In the genomic region with DNA sequence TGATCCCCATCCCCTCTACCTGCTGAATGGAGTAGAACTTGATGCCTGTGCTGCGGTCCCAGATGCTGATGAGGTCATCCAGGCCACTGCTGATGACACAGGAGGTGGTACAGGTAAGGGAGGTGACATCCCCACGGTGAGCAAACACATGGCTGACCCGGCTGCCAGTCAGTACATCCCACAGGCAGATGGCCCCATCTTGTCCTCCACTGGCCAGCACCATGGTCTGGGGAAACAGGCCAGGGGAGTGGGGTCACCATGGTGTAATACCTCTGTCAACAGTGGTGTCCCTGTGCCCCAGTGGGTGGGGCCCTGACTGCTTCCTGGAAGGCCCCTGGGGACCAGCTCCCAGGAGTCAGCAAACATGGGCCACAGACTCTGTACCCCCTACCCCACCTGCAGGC, we compare ENCODE assay signal across 18 cellular contexts. TPM values are rescaled to one million over a fixed set of nuclear protein-coding genes. Genes with fewer than 3 reads are reported as not detected.
DNase-seq lines count a peak whose midpoint lies in the region; ATAC-seq and TF ChIP-seq lines count a peak whose summit lies in the region.
"Had no signal": no experiment of that assay in that cellular context is flagged by ENCODE, and none has a peak within 500 bp of the region (broad histone marks: within the 10 kb centered on the region; RNA-seq: fewer than 3 reads in every experiment).

No MANE protein-coding gene starts in this region.

- no peaks in the 10 kb centered on the region for H3K27me3 Mint-ChIP-seq in activated CD4-positive, alpha-beta memory T cell treated with anti-CD3 and anti-CD28 coated beads, Interleukin-2, amount 10 ng/mL, durations not matched to agents 7 days and 5 days
- H3K27me3 Mint-ChIP-seq: activated CD4-positive, alpha-beta T cell treated with anti-CD3 and anti-CD28 coated beads, Interleukin-2, amount 10 ng/mL, durations not matched to agents 7 days and 5 days; T-cell had no signal

- CTCF ChIA-PET in RWPE1 (lab: Yijun Ruan, JAX) = no interaction called here
- CTCF ChIA-PET in activated CD4-positive, alpha-beta memory T cell treated with anti-CD3 and anti-CD28 coated beads, Interleukin-2, amount 10 ng/mL, durations not matched to agents 7 days and 5 days (lab: Charles Lee) = no interaction called here

- H3K9me3 Mint-ChIP-seq in activated CD4-positive, alpha-beta memory T cell treated with anti-CD3 and anti-CD28 coated beads, Interleukin-2, amount 10 ng/mL, durations not matched to agents 7 days and 5 days = no peaks in the 10 kb centered on the region
- H3K9me3 Mint-ChIP-seq: activated CD4-positive, alpha-beta T cell treated with anti-CD3 and anti-CD28 coated beads, Interleukin-2, amount 10 ng/mL, durations not matched to agents 7 days and 5 days; T-cell had no signal

- H3K27ac ChIP-seq in RWPE1 (peak overlapping the region; percentile 52), layer of hippocampus (ENCODE audit: low read depth, low read length) (peak overlapping the region; percentile 72), substantia nigra (ENCODE audit: low read depth, low read length, poor library complexity, severe bottlenecking) (peak overlapping the region; percentile 74), gastrocnemius medialis (no peak overlapping the region)
- H3K27ac ChIP-seq: brain microvascular endothelial cell, heart right ventricle, PC-9, tibial artery had no signal

- DNase-seq in GM10266 (ENCODE audit: extremely low spot score) = peak; percentile 31
- no peak for DNase-seq in RWPE1 (ENCODE audit: low spot score)
- no peak for DNase-seq in substantia nigra (lab: John Stamatoyannopoulos, UW)
- DNase-seq in activated CD4-positive, alpha-beta memory T cell treated with anti-CD3 and anti-CD28 coated beads, Interleukin-2, amount 10 ng/mL, durations not matched to agents 7 days and 5 days = no peak
- no peak for DNase-seq in left colon
- DNase-seq in gastrocnemius medialis = no peak
- DNase-seq: activated CD4-positive, alpha-beta T cell treated with anti-CD3 and anti-CD28 coated beads, Interleukin-2, amount 10 ng/mL, durations not matched to agents 7 days and 5 days; activated effector memory CD4-positive, alpha-beta T cell treated with Interleukin-2 at 50 U/mL for 16 hours; brain microvascular endothelial cell; EL; NCI-H1436; PC-9; SIG-M5; T-cell; tibial artery had no signal

- no peak for TF ChIP-seq POLR2A in gastrocnemius medialis (IDR thresholded peaks at IDR 0.05)

- no peak overlapping the region for H3K27ac Mint-ChIP-seq in activated CD4-positive, alpha-beta memory T cell treated with anti-CD3 and anti-CD28 coated beads, Interleukin-2, amount 10 ng/mL, durations not matched to agents 7 days and 5 days
- H3K27ac Mint-ChIP-seq: activated CD4-positive, alpha-beta T cell treated with anti-CD3 and anti-CD28 coated beads, Interleukin-2, amount 10 ng/mL, durations not matched to agents 7 days and 5 days; T-cell had no signal

- no peak for TF ChIP-seq CTCF in GM10266 (IDR thresholded peaks at IDR 0.05; ENCODE audit: control insufficient read depth, insufficient read depth, low read depth, missing control alignments)
- no peak for TF ChIP-seq CTCF in RWPE1 (conservative IDR thresholded peaks at IDR 0.05; ENCODE audit: low read depth)
- no peak for TF ChIP-seq CTCF in gastrocnemius medialis (IDR thresholded peaks at IDR 0.05 in 4 of 5, conservative IDR thresholded peaks at IDR 0.05 in 1 of 5)

- in situ Hi-C loops in gastrocnemius medialis (cut with MboI; ENCODE audit: low sequenced_read_pairs in 4 of 4) = no loop called here

- peaks cover 0 to 78% of the 10 kb centered on the region in 2 donors for H3K36me3 ChIP-seq in gastrocnemius medialis

- POLR2A ChIA-PET in RWPE1 (lab: Yijun Ruan, JAX; ENCODE audit: low non-redundant PET) = no interaction called here
- POLR2A ChIA-PET in activated CD4-positive, alpha-beta memory T cell treated with anti-CD3 and anti-CD28 coated beads, Interleukin-2, amount 10 ng/mL, durations not matched to agents 7 days and 5 days (lab: Charles Lee) = no interaction called here

- intact Hi-C loops in left colon (cut with DNase I, micrococcal nuclease) = no loop called here
- intact Hi-C loops in gastrocnemius medialis (cut with DNase I; ENCODE audit: low total_unique reads) = no loop called here

- H3K4me1 Mint-ChIP-seq in activated CD4-positive, alpha-beta memory T cell treated with anti-CD3 and anti-CD28 coated beads, Interleukin-2, amount 10 ng/mL, durations not matched to agents 7 days and 5 days = peaks cover 1% of the 10 kb centered on the region
- H3K4me1 Mint-ChIP-seq: activated CD4-positive, alpha-beta T cell treated with anti-CD3 and anti-CD28 coated beads, Interleukin-2, amount 10 ng/mL, durations not matched to agents 7 days and 5 days had no signal

- no peak overlapping the region for H3K4me3 Mint-ChIP-seq in activated CD4-positive, alpha-beta memory T cell treated with anti-CD3 and anti-CD28 coated beads, Interleukin-2, amount 10 ng/mL, durations not matched to agents 7 days and 5 days
- H3K4me3 Mint-ChIP-seq: activated CD4-positive, alpha-beta T cell treated with anti-CD3 and anti-CD28 coated beads, Interleukin-2, amount 10 ng/mL, durations not matched to agents 7 days and 5 days; T-cell had no signal

- ATAC-seq in left colon = no peak
- no peak for ATAC-seq in gastrocnemius medialis
- ATAC-seq: right cardiac atrium, T-cell had no signal

- H3K36me3 Mint-ChIP-seq in activated CD4-positive, alpha-beta memory T cell treated with anti-CD3 and anti-CD28 coated beads, Interleukin-2, amount 10 ng/mL, durations not matched to agents 7 days and 5 days (ENCODE audit: low read depth) = peaks cover 31% of the 10 kb centered on the region

- H3K27me3 ChIP-seq in layer of hippocampus (ENCODE audit: control insufficient read depth, insufficient read depth, low read length) = no peaks in the 10 kb centered on the region
- no peaks in the 10 kb centered on the region for H3K27me3 ChIP-seq in gastrocnemius medialis
- H3K27me3 ChIP-seq: brain microvascular endothelial cell, heart right ventricle, tibial artery had no signal

- no peaks in the 10 kb centered on the region for H3K4me1 ChIP-seq in gastrocnemius medialis
- H3K4me1 ChIP-seq: heart right ventricle had no signal

- H3K9me3 ChIP-seq in gastrocnemius medialis = no peaks in the 10 kb centered on the region
- H3K9me3 ChIP-seq: heart right ventricle, tibial artery had no signal

- no peak overlapping the region for H3K4me3 ChIP-seq in gastrocnemius medialis
- H3K4me3 ChIP-seq: heart right ventricle, PC-9, tibial artery had no signal

RNA-seq across cellular contexts. Expression of gene PTPN23, which starts 33.3 kb away (rescaled TPM):
- total RNA-seq in activated CD4-positive, alpha-beta memory T cell treated with anti-CD3 and anti-CD28 coated beads, Interleukin-2, amount 10 ng/mL, durations not matched to agents 7 days and 5 days = 10 to 100 TPM; 26.8 to 28.7 TPM
- total RNA-seq in left colon = 10 to 100 TPM; 35.9 to 43.4 TPM
- total RNA-seq in gastrocnemius medialis = 10 to 100 TPM; 10.5 to 37.3 (median 23.7) TPM

Comparison
In these comparisons a context has a peak if more than half of its experiments do, and no peak if none do; other contexts are left out.
1. H3K27ac ChIP-seq: peak in RWPE1 (single experiment), layer of hippocampus (single experiment) and substantia nigra (single experiment); none in gastrocnemius medialis (0 of 4).